ENCODE assay signal across 8 cellular contexts in genomic region chr11:96342971-96343711, GRCh38.
DNase-seq lines count a peak whose midpoint lies in the region; ATAC-seq lines count a peak whose summit lies in the region.

TSS of gene MAML2 (minus strand) at chr11:96343195. CDS start at chr11:96341895, 1,300 bp downstream.

- H3K4me3 Mint-ChIP-seq in central memory CD8-positive, alpha-beta T cell: peak within 1 kb of the TSS; percentile 91

- peak within 1 kb of the TSS; percentile 85 for H3K27ac Mint-ChIP-seq in central memory CD8-positive, alpha-beta T cell (ENCODE audit: low read depth)

- ATAC-seq in GM18907 (IDR thresholded peaks at IDR 0.05; ENCODE audit: unreplicated experiment) (peak; percentile 85), HG03175 (IDR thresholded peaks at IDR 0.05; ENCODE audit: unreplicated experiment) (peak; percentile 74)
- peak; percentile 86 for ATAC-seq in central memory CD8-positive, alpha-beta T cell (replicated peaks; ENCODE audit: extremely low read depth, poor library complexity, severe bottlenecking)

- no peaks in the 10 kb centered on the region for H3K9me3 Mint-ChIP-seq in central memory CD8-positive, alpha-beta T cell

- peaks cover 53% of the 10 kb centered on the region for H3K4me1 Mint-ChIP-seq in central memory CD8-positive, alpha-beta T cell

- peaks cover 27% of the 10 kb centered on the region for H3K36me3 Mint-ChIP-seq in central memory CD8-positive, alpha-beta T cell (ENCODE audit: insufficient read depth)

- DNase-seq in AG08395 (ENCODE audit: low spot score) (peak; percentile 97), NCI-H345 (lab: John Stamatoyannopoulos, UW) (peak; percentile 96), islet precursor cell (peak; percentile 97)
- DNase-seq in activated CD4-positive, CD25-positive, alpha-beta regulatory T cell treated with anti-CD3 and anti-CD28 coated beads, Interleukin-2, amount 50 U/mL, for 16 hours (ENCODE audit: low read depth, low spot score): peak; percentile 80
- peak; percentile 74 to 80 for DNase-seq in central memory CD8-positive, alpha-beta T cell (ENCODE audit: low spot score in 2 of 2)
- peak; percentile 83 for DNase-seq in stimulated activated CD4-positive, alpha-beta T cell treated with anti-CD3 and anti-CD28 coated beads, Interleukin-12 subunit alpha, Interleukin-12 subunit beta, amount 100 ng/mL, for 4 hours

- H3K27me3 Mint-ChIP-seq in central memory CD8-positive, alpha-beta T cell: no peaks in the 10 kb centered on the region

Comparison
In these comparisons a context has a peak if more than half of its experiments do, and no peak if none do; other contexts are left out.
1. Peak in every context shown above with its lines: DNase-seq and ATAC-seq.